8 cellular contexts compared by ENCODE assay signal in the genomic region with DNA sequence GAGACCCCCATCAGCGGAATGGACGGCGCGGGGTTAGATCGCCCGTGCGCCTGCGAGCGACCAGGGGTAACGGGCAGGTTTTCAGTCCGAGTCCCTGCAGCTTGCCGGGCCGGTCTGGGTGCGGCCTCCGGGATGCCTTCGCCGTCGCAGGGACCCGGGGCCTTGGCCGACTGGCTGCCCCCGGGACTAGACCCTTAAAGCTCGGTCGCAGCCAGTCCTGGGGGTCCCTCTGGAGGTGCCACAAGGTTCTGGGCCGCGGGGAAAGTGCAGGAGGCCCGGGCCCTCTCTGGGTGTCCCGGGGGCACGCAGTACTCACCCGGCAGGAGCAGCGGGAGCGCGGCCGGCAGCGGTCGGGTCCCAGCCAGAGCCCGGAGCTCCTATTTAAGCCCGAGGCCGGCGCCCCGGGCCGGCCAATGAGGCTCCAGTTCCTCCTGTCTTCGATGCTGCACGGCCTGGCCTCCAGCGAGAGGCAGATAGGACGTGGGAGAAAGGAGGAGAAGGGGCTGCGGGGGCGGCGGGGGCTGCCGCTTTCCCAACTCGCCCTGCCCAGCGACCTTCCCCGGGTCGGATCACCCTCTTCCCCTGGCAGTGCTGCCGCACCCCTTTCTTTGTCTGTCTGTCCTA. TPM values are rescaled to one million over a fixed set of nuclear protein-coding genes. Genes with fewer than 3 reads are reported as not detected.
DNase-seq lines count a peak whose midpoint lies in the region; ATAC-seq and TF ChIP-seq lines count a peak whose summit lies in the region.

A gene (minus strand): TSS at position 356 of the 624 bp plus-strand sequence.

- no peaks in the 10 kb centered on the region for H3K9me3 Mint-ChIP-seq in activated naive CD4-positive, alpha-beta T cell treated with anti-CD3 and anti-CD28 coated beads for 36 hours
- H3K9me3 Mint-ChIP-seq in endodermal cell = peaks cover 2% of the 10 kb centered on the region

- H3K36me3 Mint-ChIP-seq in activated naive CD4-positive, alpha-beta T cell treated with anti-CD3 and anti-CD28 coated beads for 36 hours (ENCODE audit: low read depth) = no peaks in the 10 kb centered on the region
- H3K36me3 Mint-ChIP-seq in endodermal cell (ENCODE audit: low read depth) = peaks cover 2% of the 10 kb centered on the region

- TF ChIP-seq CTCF in endodermal cell (conservative IDR thresholded peaks at IDR 0.05) (no peak), upper lobe of right lung (IDR thresholded peaks at IDR 0.05) (no peak)

- no peak for DNase-seq in activated naive CD4-positive, alpha-beta T cell treated with anti-CD3 and anti-CD28 coated beads for 36 hours
- no peak for DNase-seq in activated naive CD4-positive, alpha-beta T cell (lab: John Stamatoyannopoulos, UW)
- DNase-seq in endodermal cell (peak; percentile 81), upper lobe of right lung (peak; percentile 73), SK-N-DZ (ENCODE audit: low spot score) (no peak), DMS114 treated with DMSO at 0.1 percent for 48 hours (lab: John Stamatoyannopoulos, UW; ENCODE audit: unreplicated experiment) (no peak)

- peak within 1 kb of the TSS; percentile 21 for H3K4me3 Mint-ChIP-seq in activated naive CD4-positive, alpha-beta T cell treated with anti-CD3 and anti-CD28 coated beads for 36 hours
- H3K4me3 Mint-ChIP-seq in endodermal cell = peak within 1 kb of the TSS; percentile 18

- H3K27ac ChIP-seq in endodermal cell (ENCODE audit: low read depth, low read length) = no peak within 1 kb of the TSS
- H3K27ac ChIP-seq in upper lobe of right lung = peak within 1 kb of the TSS; percentile 55

- 7 to 9% methylated on average over 5 to 53 of the region's 54 CpGs for WGBS in endodermal cell (ENCODE audit: insufficient coverage in 1 of 2, insufficient read length in 1 of 2), 2 experiments

- H3K27ac Mint-ChIP-seq in activated naive CD4-positive, alpha-beta T cell treated with anti-CD3 and anti-CD28 coated beads for 36 hours = no peak within 1 kb of the TSS
- H3K27ac Mint-ChIP-seq in endodermal cell = no peak within 1 kb of the TSS

- H3K9ac ChIP-seq in endodermal cell (ENCODE audit: extremely low read depth, low read length, poor library complexity, severe bottlenecking) = no peak within 1 kb of the TSS

- H3K27me3 ChIP-seq in endodermal cell (ENCODE audit: control insufficient read depth, insufficient read depth, low read length, poor library complexity, severe bottlenecking) (peaks cover 77% of the 10 kb centered on the region), mononuclear cell (ENCODE audit: insufficient read depth, low read length) (peaks cover 23% of the 10 kb centered on the region), upper lobe of right lung (peaks cover 33% of the 10 kb centered on the region)

- H3K27me3 Mint-ChIP-seq in activated naive CD4-positive, alpha-beta T cell treated with anti-CD3 and anti-CD28 coated beads for 36 hours (ENCODE audit: low read depth) = peaks cover 25% of the 10 kb centered on the region
- H3K27me3 Mint-ChIP-seq in endodermal cell (ENCODE audit: insufficient read depth) = peaks cover 81% of the 10 kb centered on the region

- no peak within 1 kb of the TSS for H3K4me3 ChIP-seq in endodermal cell (ENCODE audit: low read length)
- peak within 1 kb of the TSS; percentile 28 for H3K4me3 ChIP-seq in mononuclear cell (ENCODE audit: low read length)
- H3K4me3 ChIP-seq in upper lobe of right lung = peak within 1 kb of the TSS; percentile 48

- no peaks in the 10 kb centered on the region for H3K9me3 ChIP-seq in endodermal cell (ENCODE audit: control insufficient read depth, low read length)
- H3K9me3 ChIP-seq in mononuclear cell (ENCODE audit: low read depth, low read length) = no peaks in the 10 kb centered on the region
- H3K9me3 ChIP-seq in upper lobe of right lung = no peaks in the 10 kb centered on the region

- H3K4me1 ChIP-seq in endodermal cell (ENCODE audit: control insufficient read depth, insufficient read depth, low read length) = no peaks in the 10 kb centered on the region
- H3K4me1 ChIP-seq in mononuclear cell (ENCODE audit: insufficient read depth, low read length) = peaks cover 29% of the 10 kb centered on the region
- H3K4me1 ChIP-seq in upper lobe of right lung = peaks cover 33% of the 10 kb centered on the region

- intact Hi-C loops in activated naive CD4-positive, alpha-beta T cell treated with anti-CD3 and anti-CD28 coated beads for 36 hours (cut with micrococcal nuclease) = no loop called here
- intact Hi-C loops in upper lobe of right lung (cut with DNase I) = no loop called here

- H3K36me3 ChIP-seq in endodermal cell (ENCODE audit: control insufficient read depth, insufficient read depth, low read length) = no peaks in the 10 kb centered on the region
- H3K36me3 ChIP-seq in upper lobe of right lung = no peaks in the 10 kb centered on the region

- ATAC-seq in upper lobe of right lung (peak; percentile 1), HG03159 (IDR thresholded peaks at IDR 0.05; ENCODE audit: unreplicated experiment) (no peak)

- CTCF ChIA-PET in activated naive CD4-positive, alpha-beta T cell treated with anti-CD3 and anti-CD28 coated beads for 36 hours (lab: Charles Lee) = interaction anchor here (1.0 kb wide), 1 partner anchor 96 kb away, joined by 4 read pairs; no protein-coding TSS in a partner anchor

- peaks cover 8% of the 10 kb centered on the region for H3K4me1 Mint-ChIP-seq in activated naive CD4-positive, alpha-beta T cell treated with anti-CD3 and anti-CD28 coated beads for 36 hours (ENCODE audit: low read depth)
- H3K4me1 Mint-ChIP-seq in endodermal cell = peaks cover 2% of the 10 kb centered on the region

RNA-seq across cellular contexts. Expression of the gene that starts here (rescaled TPM):
- 1 to 10 TPM; 4.8 to 5.5 TPM for total RNA-seq in activated naive CD4-positive, alpha-beta T cell treated with anti-CD3 and anti-CD28 coated beads for 36 hours
- 1 to 10 TPM; 1.4 to 2.6 TPM for total RNA-seq in endodermal cell
- 8.4 TPM for polyA plus RNA-seq in endodermal cell (2013, experiment 1 of 2)
- polyA plus RNA-seq in endodermal cell (2013, experiment 2 of 2) = 5.3 TPM
- total RNA-seq in mononuclear cell = 25.5 TPM
- total RNA-seq in upper lobe of right lung = 43.9 TPM
- 0.14 TPM in 1 of 2 replicates, not detected in the other for polyA plus RNA-seq in SK-N-DZ (2014; cell fraction: cytosol; rRNA removed)
- polyA plus RNA-seq in SK-N-DZ (2014; cell fraction: nucleus; rRNA removed) = 0.19 and 1.2 TPM in 2 replicates

Comparison
In these comparisons a context has a peak if more than half of its experiments do, and no peak if none do; other contexts are left out.
1. DNase-seq: peak in endodermal cell (single experiment) and upper lobe of right lung (single experiment); none in activated naive CD4-positive, alpha-beta T cell treated with anti-CD3 and anti-CD28 coated beads for 36 hours (single experiment), activated naive CD4-positive, alpha-beta T cell (0 of 4), SK-N-DZ (single experiment) and DMS114 treated with DMSO at 0.1 percent for 48 hours (single experiment).